In the genomic region with DNA sequence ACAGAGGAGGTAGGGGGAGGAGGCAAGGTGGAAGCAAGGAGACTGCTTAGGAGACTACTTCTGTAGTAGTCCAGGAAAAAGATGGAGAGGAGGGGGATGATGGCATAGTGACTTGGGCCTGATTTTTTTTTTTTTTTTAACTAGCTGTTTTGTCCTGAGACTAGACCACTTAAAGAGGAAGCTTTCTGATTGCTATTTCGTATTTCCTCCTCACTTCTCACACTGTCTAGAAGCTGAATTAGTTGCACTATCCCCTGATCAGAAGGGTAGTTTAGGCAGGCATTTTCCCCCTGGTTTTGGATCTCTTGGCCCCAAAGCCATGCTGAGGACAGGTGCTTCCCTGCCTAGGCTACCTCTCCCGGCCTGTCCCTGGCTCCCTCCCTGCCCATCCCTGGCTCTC, we compare ENCODE assay signal across 10 cellular contexts. TPM values are rescaled to one million over a fixed set of nuclear protein-coding genes. Genes with fewer than 3 reads are reported as not detected.
DNase-seq lines count a peak whose midpoint lies in the region; ATAC-seq, FAIRE-seq and TF ChIP-seq lines count a peak whose summit lies in the region.
"Had no signal": no experiment of that assay in that cellular context is flagged by ENCODE, and none has a peak within 500 bp of the region (broad histone marks: within the 10 kb centered on the region; RNA-seq: fewer than 3 reads in every experiment).

No MANE protein-coding gene starts in this region.

- ATAC-seq in GM18868 (IDR thresholded peaks at IDR 0.05; ENCODE audit: unreplicated experiment) (peak; percentile 36), natural killer cell (peak in 2 of 3 donors; percentile 21 to 60)
- no peak for ATAC-seq in activated T-helper 17 cell treated with anti-CD3 and anti-CD28 coated beads, Interleukin-2, amount 50 U/mL, for 72 hours (replicated peaks)

- DNase-seq in natural killer cell = no peak
- no peak for DNase-seq in hippocampal formation (lab: John Stamatoyannopoulos, UW)
- no peak for DNase-seq in NCI-H1417 treated with DMSO at 0.1 percent for 48 hours (lab: John Stamatoyannopoulos, UW)
- no peak for DNase-seq in NCI-H146 (lab: John Stamatoyannopoulos, UW)
- DNase-seq in GM12891 (ENCODE audit: insufficient read length, low spot score) = no peak
- DNase-seq: erythroblast, NCI-H1092 treated with DMSO at 0.1 percent for 48 hours had no signal

- peaks cover 100% of the 10 kb centered on the region in 11 experiments for H4K20me1 ChIP-seq in BLaER1 treated with 17β-estradiol and CSF1 and Interleukin-3, amounts not matched to agents 10 nM and 100 nM

- TF ChIP-seq CTCF in natural killer cell (IDR thresholded peaks at IDR 0.05) = no peak

- peaks cover 44% of the 10 kb centered on the region for H3K36me3 Mint-ChIP-seq in activated T-helper 17 cell treated with anti-CD3 and anti-CD28 coated beads, Interleukin-2, amount 50 U/mL, for 72 hours (ENCODE audit: low read depth)
- H3K36me3 Mint-ChIP-seq in natural killer cell = no peaks in the 10 kb centered on the region

- no peaks in the 10 kb centered on the region for H3K9me3 ChIP-seq in BLaER1 treated with 17β-estradiol and CSF1 and Interleukin-3, amounts not matched to agents 10 nM and 100 nM (replicated peaks in 1 of 11)

- peak overlapping the region in 10 of 11 experiments; percentile 3 to 46 (median 24); a peak in 13 of 22 replicates for H3K27ac ChIP-seq in BLaER1 treated with 17β-estradiol and CSF1 and Interleukin-3, amounts not matched to agents 10 nM and 100 nM

- peak overlapping the region; percentile 61 to 77 (median 72) for H3K4me2 ChIP-seq in BLaER1 treated with 17β-estradiol and CSF1 and Interleukin-3, amounts not matched to agents 10 nM and 100 nM

- peaks cover 54% of the 10 kb centered on the region for H3K4me1 Mint-ChIP-seq in activated T-helper 17 cell treated with anti-CD3 and anti-CD28 coated beads, Interleukin-2, amount 50 U/mL, for 72 hours
- H3K4me1 Mint-ChIP-seq in natural killer cell = peaks cover 71 to 80% of the 10 kb centered on the region in 2 donors

- no peaks in the 10 kb centered on the region for H3K27me3 Mint-ChIP-seq in activated T-helper 17 cell treated with anti-CD3 and anti-CD28 coated beads, Interleukin-2, amount 50 U/mL, for 72 hours
- H3K27me3 Mint-ChIP-seq in natural killer cell (ENCODE audit: low read depth in 2 of 2) = no peaks in the 10 kb centered on the region

- no peaks in the 10 kb centered on the region for H3K27me3 ChIP-seq in BLaER1 treated with 17β-estradiol and CSF1 and Interleukin-3, amounts not matched to agents 10 nM and 100 nM

- TF ChIP-seq POLR2A in GM12891 (IDR thresholded peaks at IDR 0.05; ENCODE audit: low read depth, low read length) = no peak; the same call in 1 of the 2 replicates

- intact Hi-C loops in natural killer cell (cut with micrococcal nuclease) = no loop called here

- peak overlapping the region; percentile 83 for H3K27ac Mint-ChIP-seq in activated T-helper 17 cell treated with anti-CD3 and anti-CD28 coated beads, Interleukin-2, amount 50 U/mL, for 72 hours
- peak overlapping the region; percentile 78 to 83 for H3K27ac Mint-ChIP-seq in natural killer cell

- no peak overlapping the region for H3K4me3 ChIP-seq in BLaER1 treated with 17β-estradiol and CSF1 and Interleukin-3, amounts not matched to agents 10 nM and 100 nM

- FAIRE-seq in GM12891 (lab: Jason Lieb, UNC) = no peak

- peaks cover 83 to 99% (median 93%) of the 10 kb centered on the region in 10 experiments for H3K4me1 ChIP-seq in BLaER1 treated with 17β-estradiol and CSF1 and Interleukin-3, amounts not matched to agents 10 nM and 100 nM

- H3K9ac ChIP-seq in BLaER1 treated with 17β-estradiol and CSF1 and Interleukin-3, amounts not matched to agents 10 nM and 100 nM = peak overlapping the region; percentile 8 to 59 (median 37); a peak in 19 of 22 replicates

- H3K36me3 ChIP-seq in BLaER1 treated with 17β-estradiol and CSF1 and Interleukin-3, amounts not matched to agents 10 nM and 100 nM = peaks cover 0 to 48% (median 31%) of the 10 kb centered on the region in 11 experiments; a peak in 19 of 22 replicates

- peak overlapping the region; percentile 16 for H3K4me3 Mint-ChIP-seq in activated T-helper 17 cell treated with anti-CD3 and anti-CD28 coated beads, Interleukin-2, amount 50 U/mL, for 72 hours
- H3K4me3 Mint-ChIP-seq in natural killer cell = peak overlapping the region; percentile 42

- no peaks in the 10 kb centered on the region for H3K9me3 Mint-ChIP-seq in activated T-helper 17 cell treated with anti-CD3 and anti-CD28 coated beads, Interleukin-2, amount 50 U/mL, for 72 hours
- H3K9me3 Mint-ChIP-seq in natural killer cell = no peaks in the 10 kb centered on the region

TF ChIP-seq in GM12891, 5 proteins besides CTCF, POLR2A, EP300 and RAD21:
- TF ChIP-seq TAF1 (IDR thresholded peaks at IDR 0.05; ENCODE audit: low read depth, low read length) (no peak), POLR2AphosphoS5 (IDR thresholded peaks at IDR 0.05; ENCODE audit: low read depth, low read length) (no peak), SPI1 (IDR thresholded peaks at IDR 0.05; ENCODE audit: low read depth, low read length) (no peak), POU2F2 (IDR thresholded peaks at IDR 0.05; ENCODE audit: low read depth, low read length) (no peak), PAX5 (IDR thresholded peaks at IDR 0.05; ENCODE audit: insufficient read depth, low read length, severe bottlenecking) (no peak)
TF ChIP-seq in GM12891: peak in this region for 0.

RNA-seq across cellular contexts. Expression of a gene that starts 14.9 kb away (rescaled TPM):
- 100 to 1,000 TPM; 121 to 242 TPM for total RNA-seq in activated T-helper 17 cell treated with anti-CD3 and anti-CD28 coated beads, Interleukin-2, amount 50 U/mL, for 72 hours
- 100 to 1,000 TPM; 103 to 117 (median 112) TPM for total RNA-seq in natural killer cell
- polyA plus RNA-seq in GM12891 (2012; ENCODE audit: low read depth, missing spikeins) = 43.5 TPM
